1 cellular context compared by ENCODE assay signal in genomic region chr9:107249665-107250285, GRCh38.
TF ChIP-seq lines count a peak whose summit lies in the region.

No MANE protein-coding gene starts in this region.

TF ChIP-seq in WTC11, 78 proteins besides CTCF, POLR2A, EP300 and RAD21 (continued from another document):
- TF ChIP-seq, protein P1, sequence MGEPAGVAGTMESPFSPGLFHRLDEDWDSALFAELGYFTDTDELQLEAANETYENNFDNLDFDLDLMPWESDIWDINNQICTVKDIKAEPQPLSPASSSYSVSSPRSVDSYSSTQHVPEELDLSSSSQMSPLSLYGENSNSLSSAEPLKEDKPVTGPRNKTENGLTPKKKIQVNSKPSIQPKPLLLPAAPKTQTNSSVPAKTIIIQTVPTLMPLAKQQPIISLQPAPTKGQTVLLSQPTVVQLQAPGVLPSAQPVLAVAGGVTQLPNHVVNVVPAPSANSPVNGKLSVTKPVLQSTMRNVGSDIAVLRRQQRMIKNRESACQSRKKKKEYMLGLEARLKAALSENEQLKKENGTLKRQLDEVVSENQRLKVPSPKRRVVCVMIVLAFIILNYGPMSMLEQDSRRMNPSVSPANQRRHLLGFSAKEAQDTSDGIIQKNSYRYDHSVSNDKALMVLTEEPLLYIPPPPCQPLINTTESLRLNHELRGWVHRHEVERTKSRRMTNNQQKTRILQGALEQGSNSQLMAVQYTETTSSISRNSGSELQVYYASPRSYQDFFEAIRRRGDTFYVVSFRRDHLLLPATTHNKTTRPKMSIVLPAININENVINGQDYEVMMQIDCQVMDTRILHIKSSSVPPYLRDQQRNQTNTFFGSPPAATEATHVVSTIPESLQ (CRISPR knock-in tag; IDR thresholded peaks at IDR 0.05), result no peak
- TF ChIP-seq KAT7 (CRISPR knock-in tag; IDR thresholded peaks at IDR 0.05; ENCODE audit: borderline replicate concordance) (no peak), ZNF396 (CRISPR knock-in tag; IDR thresholded peaks at IDR 0.05; ENCODE audit: borderline replicate concordance) (no peak), ATF2 (CRISPR knock-in tag; IDR thresholded peaks at IDR 0.05; ENCODE audit: borderline replicate concordance, low read depth) (no peak), CDX4 (CRISPR knock-in tag; IDR thresholded peaks at IDR 0.05; ENCODE audit: borderline replicate concordance) (no peak), TEAD4 (CRISPR knock-in tag; IDR thresholded peaks at IDR 0.05) (no peak), ZNF317 (CRISPR knock-in tag; IDR thresholded peaks at IDR 0.05; ENCODE audit: borderline replicate concordance, low read depth) (no peak)
- TF ChIP-seq, protein P2, sequence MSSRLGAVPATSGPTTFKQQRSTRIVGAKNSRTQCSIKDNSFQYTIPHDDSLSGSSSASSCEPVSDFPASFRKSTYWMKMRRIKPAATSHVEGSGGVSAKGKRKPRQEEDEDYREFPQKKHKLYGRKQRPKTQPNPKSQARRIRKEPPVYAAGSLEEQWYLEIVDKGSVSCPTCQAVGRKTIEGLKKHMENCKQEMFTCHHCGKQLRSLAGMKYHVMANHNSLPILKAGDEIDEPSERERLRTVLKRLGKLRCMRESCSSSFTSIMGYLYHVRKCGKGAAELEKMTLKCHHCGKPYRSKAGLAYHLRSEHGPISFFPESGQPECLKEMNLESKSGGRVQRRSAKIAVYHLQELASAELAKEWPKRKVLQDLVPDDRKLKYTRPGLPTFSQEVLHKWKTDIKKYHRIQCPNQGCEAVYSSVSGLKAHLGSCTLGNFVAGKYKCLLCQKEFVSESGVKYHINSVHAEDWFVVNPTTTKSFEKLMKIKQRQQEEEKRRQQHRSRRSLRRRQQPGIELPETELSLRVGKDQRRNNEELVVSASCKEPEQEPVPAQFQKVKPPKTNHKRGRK (CRISPR knock-in tag; IDR thresholded peaks at IDR 0.05; ENCODE audit: borderline replicate concordance), result no peak
- TF ChIP-seq, protein P3, sequence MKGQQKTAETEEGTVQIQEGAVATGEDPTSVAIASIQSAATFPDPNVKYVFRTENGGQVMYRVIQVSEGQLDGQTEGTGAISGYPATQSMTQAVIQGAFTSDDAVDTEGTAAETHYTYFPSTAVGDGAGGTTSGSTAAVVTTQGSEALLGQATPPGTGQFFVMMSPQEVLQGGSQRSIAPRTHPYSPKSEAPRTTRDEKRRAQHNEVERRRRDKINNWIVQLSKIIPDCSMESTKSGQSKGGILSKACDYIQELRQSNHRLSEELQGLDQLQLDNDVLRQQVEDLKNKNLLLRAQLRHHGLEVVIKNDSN (CRISPR knock-in tag; IDR thresholded peaks at IDR 0.05), result no peak
- TF ChIP-seq, protein P4, sequence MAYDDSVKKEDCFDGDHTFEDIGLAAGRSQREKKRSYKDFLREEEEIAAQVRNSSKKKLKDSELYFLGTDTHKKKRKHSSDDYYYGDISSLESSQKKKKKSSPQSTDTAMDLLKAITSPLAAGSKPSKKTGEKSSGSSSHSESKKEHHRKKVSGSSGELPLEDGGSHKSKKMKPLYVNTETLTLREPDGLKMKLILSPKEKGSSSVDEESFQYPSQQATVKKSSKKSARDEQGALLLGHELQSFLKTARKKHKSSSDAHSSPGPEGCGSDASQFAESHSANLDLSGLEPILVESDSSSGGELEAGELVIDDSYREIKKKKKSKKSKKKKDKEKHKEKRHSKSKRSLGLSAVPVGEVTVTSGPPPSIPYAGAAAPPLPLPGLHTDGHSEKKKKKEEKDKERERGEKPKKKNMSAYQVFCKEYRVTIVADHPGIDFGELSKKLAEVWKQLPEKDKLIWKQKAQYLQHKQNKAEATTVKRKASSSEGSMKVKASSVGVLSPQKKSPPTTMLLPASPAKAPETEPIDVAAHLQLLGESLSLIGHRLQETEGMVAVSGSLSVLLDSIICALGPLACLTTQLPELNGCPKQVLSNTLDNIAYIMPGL (CRISPR knock-in tag; IDR thresholded peaks at IDR 0.05), result no peak
- TF ChIP-seq, protein P5, sequence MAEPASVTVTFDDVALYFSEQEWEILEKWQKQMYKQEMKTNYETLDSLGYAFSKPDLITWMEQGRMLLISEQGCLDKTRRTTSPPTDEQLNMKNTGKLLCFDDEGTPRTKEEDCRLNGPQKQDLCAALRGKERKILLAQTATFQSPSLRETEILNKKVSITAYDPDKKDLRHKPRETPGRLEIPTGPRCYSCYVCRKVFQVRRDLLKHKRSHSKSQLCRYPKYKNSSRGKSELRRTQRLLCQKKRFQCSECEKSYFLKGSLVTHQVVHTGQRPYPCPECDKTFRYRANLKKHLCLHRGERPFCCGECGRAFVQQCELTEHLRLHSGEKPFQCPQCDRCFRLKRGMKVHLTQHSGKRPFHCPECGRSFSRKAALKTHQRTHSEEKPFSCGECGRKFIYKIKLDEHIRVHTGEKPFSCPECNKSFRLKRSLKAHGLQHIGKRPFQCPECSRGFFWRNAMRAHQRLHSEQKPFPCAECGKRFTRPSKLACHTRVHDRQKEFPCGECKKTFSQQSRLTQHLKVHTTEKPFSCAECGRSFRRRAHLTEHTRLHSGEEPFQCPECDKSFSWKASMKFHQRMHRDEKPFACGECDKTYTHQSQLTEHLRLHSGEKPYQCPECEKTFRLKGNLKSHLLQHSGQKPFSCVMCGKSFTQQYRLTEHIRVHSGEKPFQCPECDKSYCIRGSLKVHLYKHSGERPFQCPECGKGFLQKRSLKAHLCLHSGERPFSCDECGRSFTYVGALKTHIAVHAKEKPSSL (CRISPR knock-in tag; conservative IDR thresholded peaks at IDR 0.05), result no peak
- TF ChIP-seq, protein P6, sequence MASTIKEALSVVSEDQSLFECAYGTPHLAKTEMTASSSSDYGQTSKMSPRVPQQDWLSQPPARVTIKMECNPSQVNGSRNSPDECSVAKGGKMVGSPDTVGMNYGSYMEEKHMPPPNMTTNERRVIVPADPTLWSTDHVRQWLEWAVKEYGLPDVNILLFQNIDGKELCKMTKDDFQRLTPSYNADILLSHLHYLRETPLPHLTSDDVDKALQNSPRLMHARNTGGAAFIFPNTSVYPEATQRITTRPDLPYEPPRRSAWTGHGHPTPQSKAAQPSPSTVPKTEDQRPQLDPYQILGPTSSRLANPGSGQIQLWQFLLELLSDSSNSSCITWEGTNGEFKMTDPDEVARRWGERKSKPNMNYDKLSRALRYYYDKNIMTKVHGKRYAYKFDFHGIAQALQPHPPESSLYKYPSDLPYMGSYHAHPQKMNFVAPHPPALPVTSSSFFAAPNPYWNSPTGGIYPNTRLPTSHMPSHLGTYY (CRISPR knock-in tag; IDR thresholded peaks at IDR 0.05), result no peak
TF ChIP-seq in WTC11: peak in this region for 0.
